In genomic region chr4:47000406-47000805, GRCh38 we compare ENCODE assay signal across 10 cellular contexts. TPM values are rescaled to one million over a fixed set of nuclear protein-coding genes. Genes with fewer than 3 reads are reported as not detected.
"Had no signal": no experiment of that assay in that cellular context is flagged by ENCODE, and none has a peak within 500 bp of the region (broad histone marks: within the 10 kb centered on the region; RNA-seq: fewer than 3 reads in every experiment).

No MANE protein-coding gene starts in this region.

- H3K4me1 ChIP-seq: HAP-1 had no signal

- H3K9ac ChIP-seq: GM23248 had no signal

- H3K36me3 ChIP-seq: HAP-1 had no signal

- H2AFZ ChIP-seq: GM23248 had no signal

- H3K9me3 ChIP-seq: HAP-1 had no signal

- H3K4me3 ChIP-seq: GM23248, HAP-1, K562 had no signal

- H3K27ac ChIP-seq: GM23248 had no signal

- DNase-seq: GM23248, GOT3, H7, HFFc6, IMR-90 had no signal

- ATAC-seq: HCT116, K562 had no signal

RNA-seq across cellular contexts. Expression of gene GABRA4, which starts 7.0 kb away (rescaled TPM):
- total RNA-seq: GM23248, H4, HFFc6, HT-29, K562 had no signal
- polyA plus RNA-seq: GM23248, K562 had no signal

RNA-seq across cellular contexts. Expression of gene GABRB1, which starts 31.0 kb away (rescaled TPM):
- total RNA-seq: GM23248, HFFc6, HT-29, K562 had no signal
- polyA plus RNA-seq: GM23248, K562 had no signal
